ENCODE assay signal across 17 cellular contexts in the genomic region with DNA sequence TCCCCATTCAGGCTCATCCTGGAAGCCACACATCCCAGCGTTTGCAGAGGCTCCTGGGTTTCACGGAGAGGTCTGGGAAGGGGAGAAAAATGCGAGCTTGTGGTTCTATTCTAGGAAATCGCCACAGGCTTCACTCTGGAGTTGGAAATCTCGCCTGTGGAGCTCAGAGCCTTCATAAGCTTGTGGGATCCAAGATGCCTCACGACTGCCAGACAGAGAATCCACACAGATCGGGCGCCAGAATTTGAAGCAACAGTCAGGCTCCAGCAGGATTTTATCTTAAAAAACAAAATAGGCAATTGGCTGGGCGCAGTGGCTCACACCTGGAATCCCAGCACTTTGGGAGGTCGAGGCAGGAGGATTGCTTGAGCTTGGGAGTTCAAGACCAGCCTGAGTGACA.
DNase-seq lines count a peak whose midpoint lies in the region; ATAC-seq and TF ChIP-seq lines count a peak whose summit lies in the region.
"Had no signal": no experiment of that assay in that cellular context is flagged by ENCODE, and none has a peak within 500 bp of the region (broad histone marks: within the 10 kb centered on the region; RNA-seq: fewer than 3 reads in every experiment).

No MANE protein-coding gene starts in this region.

- H3K79me2 ChIP-seq in osteoblast (ENCODE audit: insufficient read depth, low read length): no peaks in the 10 kb centered on the region

- H3K27ac ChIP-seq in osteoblast (ENCODE audit: low read depth, low read length): no peak overlapping the region
- H3K27ac ChIP-seq: C4-2B, HL-60 had no signal

- no peaks in the 10 kb centered on the region for H3K27me3 ChIP-seq in MG63
- H3K27me3 ChIP-seq in osteoblast (ENCODE audit: insufficient read depth, low read length): no peaks in the 10 kb centered on the region

- TF ChIP-seq CTCF in fibroblast of the aortic adventitia (IDR thresholded peaks at IDR 0.05; ENCODE audit: insufficient read depth, low read length): no peak
- no peak for TF ChIP-seq CTCF in osteoblast (IDR thresholded peaks at IDR 0.05; ENCODE audit: extremely low read depth, low read depth, low read length)

- no peaks in the 10 kb centered on the region for H3K4me1 ChIP-seq in osteoblast (ENCODE audit: insufficient read depth, low read length)
- H3K4me1 ChIP-seq: BE2C had no signal

- H2AFZ ChIP-seq in osteoblast (ENCODE audit: low read length): peak overlapping the region; percentile 35

- H3K4me3 ChIP-seq in MG63 (no peak overlapping the region), fibroblast of the aortic adventitia (ENCODE audit: low read depth, low read length) (no peak overlapping the region), osteoblast (ENCODE audit: insufficient read depth, low read length) (no peak overlapping the region)
- H3K4me3 ChIP-seq: K562 had no signal

- H3K36me3 ChIP-seq in MG63: no peaks in the 10 kb centered on the region
- no peaks in the 10 kb centered on the region for H3K36me3 ChIP-seq in osteoblast (ENCODE audit: insufficient read depth, low read length)
- H3K36me3 ChIP-seq: BE2C had no signal

- ATAC-seq in GM19324 (IDR thresholded peaks at IDR 0.05; ENCODE audit: low FRiP score, unreplicated experiment): no peak
- ATAC-seq in HG02973 (IDR thresholded peaks at IDR 0.05; ENCODE audit: unreplicated experiment): no peak
- no peak for ATAC-seq in HG02759 (IDR thresholded peaks at IDR 0.05; ENCODE audit: unreplicated experiment)
- ATAC-seq: K562 had no signal

- H3K9me3 ChIP-seq in MG63: no peaks in the 10 kb centered on the region
- H3K9me3 ChIP-seq in osteoblast (ENCODE audit: low read depth, low read length): no peaks in the 10 kb centered on the region
- H3K9me3 ChIP-seq: BE2C had no signal

- peak overlapping the region; percentile 2 for H3K4me2 ChIP-seq in osteoblast (ENCODE audit: insufficient read depth, low read length)

- DNase-seq in Ammon's horn (ENCODE audit: low spot score) (peak; percentile 12), MG63 (peak; percentile 5), fibroblast of the aortic adventitia (ENCODE audit: low read depth) (peak; percentile 57), osteoblast (ENCODE audit: insufficient read length, low spot score, missing footprints) (peak; percentile 50)
- DNase-seq: ACHN; BE2C; CD4-positive, alpha-beta memory T cell; EL; GDM1; HCEC 1CT; HFFc6 had no signal

- H4K20me1 ChIP-seq in osteoblast (ENCODE audit: insufficient read depth, low read length): no peaks in the 10 kb centered on the region

Comparison
In these comparisons a context has a peak if more than half of its experiments do, and no peak if none do; other contexts are left out.
1. DNase-seq: peak in every context shown above with its lines; median percentile 57 in fibroblast of the aortic adventitia; 50 in osteoblast; 12 in Ammon's horn; 5 in MG63.